ENCODE assay signal across 17 cellular contexts in genomic region chr12:68814490-68815231, GRCh38. TPM values are rescaled to one million over a fixed set of nuclear protein-coding genes. Genes with fewer than 3 reads are reported as not detected.
DNase-seq lines count a peak whose midpoint lies in the region; ATAC-seq and TF ChIP-seq lines count a peak whose summit lies in the region.
"Had no signal": no experiment of that assay in that cellular context is flagged by ENCODE, and none has a peak within 500 bp of the region (broad histone marks: within the 10 kb centered on the region; RNA-seq: fewer than 3 reads in every experiment).

No MANE protein-coding gene starts in this region.

- H3K9me3 Mint-ChIP-seq in activated CD8-positive, alpha-beta memory T cell treated with anti-CD3 and anti-CD28 coated beads, Interleukin-2, amount 10 ng/mL, durations not matched to agents 7 days and 5 days (ENCODE audit: low read depth): no peaks in the 10 kb centered on the region
- H3K9me3 Mint-ChIP-seq in endothelial cell (ENCODE audit: unreplicated experiment): no peaks in the 10 kb centered on the region

- H3K27me3 Mint-ChIP-seq in activated CD8-positive, alpha-beta memory T cell treated with anti-CD3 and anti-CD28 coated beads, Interleukin-2, amount 10 ng/mL, durations not matched to agents 7 days and 5 days: no peaks in the 10 kb centered on the region
- H3K27me3 Mint-ChIP-seq in endothelial cell (ENCODE audit: unreplicated experiment): no peaks in the 10 kb centered on the region

- CTCF ChIA-PET in activated CD8-positive, alpha-beta memory T cell treated with anti-CD3 and anti-CD28 coated beads, Interleukin-2, amount 10 ng/mL, durations not matched to agents 7 days and 5 days (lab: Charles Lee): interaction anchor here (0.9 to 5.9 kb wide), 3 partner anchors 9 to 146 kb away, joined by 3 to 40 read pairs (median 3); no protein-coding TSS in a partner anchor

- peaks cover 63% of the 10 kb centered on the region for H3K36me3 Mint-ChIP-seq in activated CD8-positive, alpha-beta memory T cell treated with anti-CD3 and anti-CD28 coated beads, Interleukin-2, amount 10 ng/mL, durations not matched to agents 7 days and 5 days
- peaks cover 9% of the 10 kb centered on the region for H3K36me3 Mint-ChIP-seq in endothelial cell (ENCODE audit: low read depth, unreplicated experiment)

- no peak for TF ChIP-seq CTCF in endothelial cell (IDR thresholded peaks at IDR 0.05; ENCODE audit: unreplicated experiment)

- H3K27ac Mint-ChIP-seq in activated CD8-positive, alpha-beta memory T cell treated with anti-CD3 and anti-CD28 coated beads, Interleukin-2, amount 10 ng/mL, durations not matched to agents 7 days and 5 days: peak overlapping the region; percentile 35
- no peak overlapping the region for H3K27ac Mint-ChIP-seq in endothelial cell (ENCODE audit: unreplicated experiment)

- DNase-seq in activated CD8-positive, alpha-beta memory T cell treated with anti-CD3 and anti-CD28 coated beads, Interleukin-2, amount 10 ng/mL, durations not matched to agents 7 days and 5 days: no peak
- DNase-seq in activated CD8-positive, alpha-beta memory T cell treated with anti-CD3 and anti-CD28 coated beads for 24 hours: no peak
- DNase-seq in LoVo (ENCODE audit: low spot score) (peak; percentile 47), endothelial cell (ENCODE audit: low spot score) (no peak), skeletal muscle cell (ENCODE audit: low read depth) (no peak), kidney glomerular epithelial cell (lab: John Stamatoyannopoulos, UW) (no peak), activated gamma-delta T cell (lab: John Stamatoyannopoulos, UW) (no peak)
- DNase-seq: activated CD8-positive, alpha-beta memory T cell treated with anti-CD3 and anti-CD28 coated beads, Interleukin-2, amount 50 U/mL, for 48 hours; anterior cingulate cortex; mammary epithelial cell; MG63; ovary; SJCRH30; spleen; substantia nigra had no signal

- peaks cover 62% of the 10 kb centered on the region for H3K4me1 Mint-ChIP-seq in activated CD8-positive, alpha-beta memory T cell treated with anti-CD3 and anti-CD28 coated beads, Interleukin-2, amount 10 ng/mL, durations not matched to agents 7 days and 5 days
- peaks cover 16% of the 10 kb centered on the region for H3K4me1 Mint-ChIP-seq in endothelial cell (ENCODE audit: unreplicated experiment)

- ATAC-seq in activated CD8-positive, alpha-beta memory T cell treated with anti-CD3 and anti-CD28 coated beads, Interleukin-2, amount 10 ng/mL, durations not matched to agents 7 days and 5 days: peak; percentile 10
- ATAC-seq in HG03045 (IDR thresholded peaks at IDR 0.05; ENCODE audit: unreplicated experiment): no peak
- ATAC-seq: HCT116 had no signal

- H3K4me3 ChIP-seq in skeletal muscle cell (ENCODE audit: low read depth, low read length): peak overlapping the region; percentile 2
- H3K4me3 ChIP-seq: MG63, ovary, SJCRH30 had no signal

- H3K4me3 Mint-ChIP-seq in activated CD8-positive, alpha-beta memory T cell treated with anti-CD3 and anti-CD28 coated beads, Interleukin-2, amount 10 ng/mL, durations not matched to agents 7 days and 5 days: peak overlapping the region; percentile 35
- H3K4me3 Mint-ChIP-seq in endothelial cell (ENCODE audit: unreplicated experiment): peak overlapping the region; percentile 48

RNA-seq across cellular contexts. Expression of gene MDM2, which starts 6.7 kb away (rescaled TPM):
- 100 to 1,000 TPM; 235 to 253 TPM for total RNA-seq in activated CD8-positive, alpha-beta memory T cell treated with anti-CD3 and anti-CD28 coated beads, Interleukin-2, amount 10 ng/mL, durations not matched to agents 7 days and 5 days
- total RNA-seq in endothelial cell (ENCODE audit: unreplicated experiment): 113 TPM
